In genomic region chr7:362416-363096, GRCh38 we compare ENCODE assay signal across 8 cellular contexts.
DNase-seq lines count a peak whose midpoint lies in the region; ATAC-seq and TF ChIP-seq lines count a peak whose summit lies in the region.

No MANE protein-coding gene starts in this region.

- peak; percentile 76 for DNase-seq in Jurkat, Clone E6-1 (ENCODE audit: low read depth, low spot score)
- DNase-seq in activated T-cell treated with anti-CD3 and anti-CD28 coated beads for 24 hours (ENCODE audit: low read depth) (peak; percentile 36), heart right ventricle (peak in 1 of 2 donors; percentile 22), NCI-H1105 treated with DMSO at 0.1 percent for 48 hours (lab: John Stamatoyannopoulos, UW) (no peak), mesendoderm (no peak), NCI-H187 (lab: John Stamatoyannopoulos, UW) (no peak)
- DNase-seq in stimulated activated CD4-positive, alpha-beta T cell treated with anti-CD3 and anti-CD28 coated beads, Interleukin-2, amount 100 ng/mL, for 4 hours (ENCODE audit: low read depth): peak; percentile 37

- no peak overlapping the region for H4K5ac ChIP-seq in mesendoderm (ENCODE audit: low read length)

- peak overlapping the region in 1 of 10 donors; percentile 44 for H3K27ac ChIP-seq in heart right ventricle
- no peak overlapping the region for H3K27ac ChIP-seq in mesendoderm (ENCODE audit: low read depth, low read length)

- H2AK5ac ChIP-seq in mesendoderm (ENCODE audit: low read length): no peak overlapping the region

- no peak overlapping the region for H3K23ac ChIP-seq in mesendoderm (ENCODE audit: low read length)

- ATAC-seq in heart right ventricle (peak in 6 of 8 donors; percentile 27 to 55 (median 43)), HG02642 (IDR thresholded peaks at IDR 0.05; ENCODE audit: poor library complexity, unreplicated experiment) (no peak)

- H3K4ac ChIP-seq in mesendoderm (ENCODE audit: low read depth, low read length): no peak overlapping the region

- H3K27me3 ChIP-seq in heart right ventricle: peaks cover 0 to 67% (median 43%) of the 10 kb centered on the region in 7 donors
- no peaks in the 10 kb centered on the region for H3K27me3 ChIP-seq in mesendoderm (ENCODE audit: insufficient read depth, low read length, poor library complexity)

- no peak overlapping the region for H3K4me2 ChIP-seq in mesendoderm (ENCODE audit: low read length)

- H3K9me3 ChIP-seq in heart right ventricle: peaks cover 0 to 9% (median 0%) of the 10 kb centered on the region in 11 donors

- H2BK5ac ChIP-seq in mesendoderm (ENCODE audit: low read length): no peak overlapping the region

- H3K4me3 ChIP-seq in Jurkat, Clone E6-1 (ENCODE audit: low read length): peak overlapping the region; percentile 30
- peak overlapping the region in 8 of 10 donors; percentile 5 to 29 (median 24) for H3K4me3 ChIP-seq in heart right ventricle
- no peak overlapping the region for H3K4me3 ChIP-seq in mesendoderm (ENCODE audit: low read length)

- no peak overlapping the region for H3K18ac ChIP-seq in mesendoderm (ENCODE audit: low read length)

- intact Hi-C loops in heart right ventricle (cut with DNase I): no loop called here

- H3K56ac ChIP-seq in mesendoderm (ENCODE audit: low read length): no peak overlapping the region

- no peak overlapping the region for H2BK120ac ChIP-seq in mesendoderm (ENCODE audit: low read depth, low read length)

- H3K36me3 ChIP-seq in heart right ventricle (no peaks in the 10 kb centered on the region), mesendoderm (ENCODE audit: control insufficient read depth, insufficient read depth, low read length) (no peaks in the 10 kb centered on the region)

- no peaks in the 10 kb centered on the region for H3K79me1 ChIP-seq in mesendoderm (ENCODE audit: low read length)

- H3K9ac ChIP-seq in mesendoderm (ENCODE audit: low read length): no peak overlapping the region

- no peak overlapping the region for H2BK15ac ChIP-seq in mesendoderm (replicated peaks; ENCODE audit: low read depth)

- H4K8ac ChIP-seq in mesendoderm (ENCODE audit: low read depth, low read length): no peak overlapping the region

- 32 to 33% methylated on average over 23 of the region's 23 CpGs for WGBS in heart right ventricle, 2 donors
- WGBS in mesendoderm (ENCODE audit: extremely low coverage, insufficient coverage, low lambda C conversion rate): no CpG with 5 or more reads among the region's 23 CpGs

- no peaks in the 10 kb centered on the region for H3K79me2 ChIP-seq in mesendoderm (ENCODE audit: control insufficient read depth, insufficient read depth, low read length)

- TF ChIP-seq CTCF in heart right ventricle (IDR thresholded peaks at IDR 0.05): no peak

- H3K4me1 ChIP-seq in heart right ventricle: peaks cover 0 to 34% (median 5%) of the 10 kb centered on the region in 9 donors
- H3K4me1 ChIP-seq in mesendoderm (ENCODE audit: control insufficient read depth, low read depth, low read length): no peaks in the 10 kb centered on the region

Comparison
In these comparisons a context has a peak if more than half of its experiments do, and no peak if none do; other contexts are left out.
1. DNase-seq: peak in Jurkat, Clone E6-1 (single experiment), activated T-cell treated with anti-CD3 and anti-CD28 coated beads for 24 hours (single experiment) and stimulated activated CD4-positive, alpha-beta T cell treated with anti-CD3 and anti-CD28 coated beads, Interleukin-2, amount 100 ng/mL, for 4 hours (single experiment); none in NCI-H1105 treated with DMSO at 0.1 percent for 48 hours (single experiment), mesendoderm (single experiment) and NCI-H187 (0 of 2).